ENCODE assay signal across 22 cellular contexts in genomic region chr2:158561054-158561453, GRCh38.
A peak's percentile ranks its signal among the peaks of the same experiment; 100 is the strongest.
DNase-seq lines count a peak whose midpoint lies in the region; ATAC-seq, FAIRE-seq and TF ChIP-seq lines count a peak whose summit lies in the region.
"Had no signal": no experiment of that assay in that cellular context is flagged by ENCODE, and none has a peak within 500 bp of the region (broad histone marks: within the 10 kb centered on the region; RNA-seq: fewer than 3 reads in every experiment).

No MANE protein-coding gene starts in this region.

- H3K4ac ChIP-seq in mesenchymal stem cell (ENCODE audit: low read depth in 1 of 2, low read length in 2 of 2) = no peak overlapping the region

- H2BK12ac ChIP-seq in mesenchymal stem cell (ENCODE audit: low read length in 2 of 2) = no peak overlapping the region

- TF ChIP-seq POLR2A in HepG2 (IDR thresholded peaks at IDR 0.05; ENCODE audit: insufficient read depth in 1 of 2, low read depth in 2 of 2, low read length in 2 of 2) = no peak

- no peak overlapping the region for H3K23ac ChIP-seq in mesenchymal stem cell (ENCODE audit: low read length in 2 of 2)

- in situ Hi-C loops in HepG2 (cut with HindIII; ENCODE audit: extremely low pct_ligation_motif_present, low pct_unique_long_range_greater_than_20kb) = no loop called here

- peaks cover 20% of the 10 kb centered on the region for H3K79me1 ChIP-seq in mesenchymal stem cell (replicated peaks; ENCODE audit: low read length, poor library complexity, severe bottlenecking)

- no peaks in the 10 kb centered on the region for H3K9me2 ChIP-seq in hepatocyte (replicated peaks; ENCODE audit: insufficient read depth)

- no peak for TF ChIP-seq RAD21 in HepG2 (CRISPR knock-in tag; IDR thresholded peaks at IDR 0.05)

- H3K36me3 ChIP-seq in Caco-2 (ENCODE audit: control insufficient read depth, insufficient read depth, low read length) (no peaks in the 10 kb centered on the region), hepatocyte (replicated peaks; ENCODE audit: insufficient read depth, low read depth) (no peaks in the 10 kb centered on the region), HepG2 (replicated peaks in 1 of 2; ENCODE audit: control insufficient read depth in 1 of 2, insufficient read depth in 2 of 2, low read length in 2 of 2) (peaks cover 0 to 2% of the 10 kb centered on the region in 2 experiments; a peak in 2 of 5 replicates), mucosa of descending colon (ENCODE audit: low read depth) (no peaks in the 10 kb centered on the region), mesenchymal stem cell (ENCODE audit: control insufficient read depth in 1 of 2, insufficient read depth in 2 of 2, low read depth in 1 of 2, low read length in 2 of 2) (peaks cover 0 to 3% of the 10 kb centered on the region in 2 experiments)
- H3K36me3 ChIP-seq: BLaER1 had no signal

- H3K79me2 ChIP-seq in hepatocyte = peaks cover 7% of the 10 kb centered on the region
- peaks cover 22% of the 10 kb centered on the region for H3K79me2 ChIP-seq in HepG2 (ENCODE audit: insufficient read depth, low read length)

- ATAC-seq in HepG2 (no peak), mucosa of descending colon (peak; percentile 68)
- no peak for ATAC-seq in activated CD4-positive, alpha-beta T cell treated with anti-CD3 and anti-CD28 coated beads for 36 hours
- ATAC-seq: CD8-positive, alpha-beta T cell; HCT116 had no signal

- FAIRE-seq in HepG2 (lab: Jason Lieb, UNC) = no peak
- FAIRE-seq: A204.1, GM12892, H1 had no signal

- H2BK15ac ChIP-seq in mesenchymal stem cell (ENCODE audit: low read depth, poor library complexity, severe bottlenecking) = no peak overlapping the region

- intact Hi-C loops in Caco-2 (cut with micrococcal nuclease; ENCODE audit: unreplicated experiment) (loop anchor here (1.0 to 2.0 kb wide), 2 partner anchors 42 to 103 kb away; no protein-coding TSS in a partner anchor), HepG2 (cut with micrococcal nuclease; ENCODE audit: unreplicated experiment) (no loop called here), mucosa of descending colon (cut with DNase I, micrococcal nuclease) (no loop called here)
- intact Hi-C loops in activated CD4-positive, alpha-beta T cell treated with anti-CD3 and anti-CD28 coated beads for 36 hours (cut with DNase I, micrococcal nuclease) = no loop called here

- no peak overlapping the region for H2AFZ ChIP-seq in hepatocyte
- H2AFZ ChIP-seq in HepG2 (ENCODE audit: low read length) = no peak overlapping the region
- no peak overlapping the region for H2AFZ ChIP-seq in mesenchymal stem cell (ENCODE audit: low read depth, low read length)
- H2AFZ ChIP-seq: GM23248 had no signal

- H3K4me3 ChIP-seq in Caco-2 (ENCODE audit: low read depth, low read length) (no peak overlapping the region), hepatocyte (no peak overlapping the region), HepG2 (replicated peaks in 1 of 3; ENCODE audit: insufficient read depth in 1 of 3, low read depth in 2 of 3, low read length in 3 of 3) (no peak overlapping the region), mucosa of descending colon (no peak overlapping the region), mesenchymal stem cell (ENCODE audit: insufficient read depth in 1 of 2, low read depth in 1 of 2, low read length in 2 of 2) (no peak overlapping the region)
- H3K4me3 ChIP-seq: BLaER1, GM23248 had no signal

- H3K18ac ChIP-seq in mesenchymal stem cell (ENCODE audit: low read depth in 1 of 2, low read length in 2 of 2) = no peak overlapping the region

- H4K8ac ChIP-seq in mesenchymal stem cell (ENCODE audit: low read length) = no peak overlapping the region

- H3K4me1 Mint-ChIP-seq in Caco-2 (ENCODE audit: low read depth, unreplicated experiment) = peaks cover 20% of the 10 kb centered on the region
- no peaks in the 10 kb centered on the region for H3K4me1 Mint-ChIP-seq in activated CD4-positive, alpha-beta T cell treated with anti-CD3 and anti-CD28 coated beads for 36 hours
- H3K4me1 Mint-ChIP-seq: B cell had no signal

- H3K4me2 ChIP-seq in hepatocyte = no peak overlapping the region
- H3K4me2 ChIP-seq in HepG2 (ENCODE audit: low read depth, low read length) = no peak overlapping the region
- H3K4me2 ChIP-seq in mesenchymal stem cell (ENCODE audit: low read length, poor library complexity, severe bottlenecking) = no peak overlapping the region
- H3K4me2 ChIP-seq: BLaER1 had no signal

- peak overlapping the region; percentile 57 for H3K4me3 Mint-ChIP-seq in Caco-2 (ENCODE audit: unreplicated experiment)
- no peak overlapping the region for H3K4me3 Mint-ChIP-seq in activated CD4-positive, alpha-beta T cell treated with anti-CD3 and anti-CD28 coated beads for 36 hours
- H3K4me3 Mint-ChIP-seq: B cell; CD4-positive, CD25-positive, alpha-beta regulatory T cell; CD8-positive, alpha-beta T cell had no signal

- H3K9me3 Mint-ChIP-seq in Caco-2 (ENCODE audit: unreplicated experiment) = no peaks in the 10 kb centered on the region
- no peaks in the 10 kb centered on the region for H3K9me3 Mint-ChIP-seq in activated CD4-positive, alpha-beta T cell treated with anti-CD3 and anti-CD28 coated beads for 36 hours (ENCODE audit: low read depth)
- H3K9me3 Mint-ChIP-seq: CD4-positive, CD25-positive, alpha-beta regulatory T cell; CD8-positive, alpha-beta T cell had no signal

- POLR2A ChIA-PET in Caco-2 (lab: Charles Lee) (interaction anchor here (1.8 kb wide), 2 partner anchors 103 to 104 kb away, joined by 5 to 6 read pairs; partner anchors contain the start of genes CCDC148 and PKP4), HepG2 (lab: Yijun Ruan, JAX) (no interaction called here)
- POLR2A ChIA-PET in activated CD4-positive, alpha-beta T cell treated with anti-CD3 and anti-CD28 coated beads for 36 hours (lab: Charles Lee) = no interaction called here

- no peak overlapping the region for H2AK5ac ChIP-seq in mesenchymal stem cell (ENCODE audit: low read length, severe bottlenecking)

- H2BK120ac ChIP-seq in mesenchymal stem cell (ENCODE audit: low read depth, low read length) = no peak overlapping the region

- no peaks in the 10 kb centered on the region for H3K9me3 ChIP-seq in Caco-2
- H3K9me3 ChIP-seq in hepatocyte (ENCODE audit: low read depth) = no peaks in the 10 kb centered on the region
- no peaks in the 10 kb centered on the region for H3K9me3 ChIP-seq in HepG2 (ENCODE audit: low read length)
- H3K9me3 ChIP-seq in mucosa of descending colon = no peaks in the 10 kb centered on the region
- no peaks in the 10 kb centered on the region for H3K9me3 ChIP-seq in mesenchymal stem cell (ENCODE audit: control insufficient read depth, low read length)
- H3K9me3 ChIP-seq: BLaER1 had no signal

- H3K27me3 ChIP-seq in Caco-2 (replicated peaks; ENCODE audit: control insufficient read depth, insufficient read depth, low read length) (no peaks in the 10 kb centered on the region), hepatocyte (no peaks in the 10 kb centered on the region), HepG2 (ENCODE audit: control insufficient read depth in 1 of 2, insufficient read depth in 2 of 2, low read length in 2 of 2) (no peaks in the 10 kb centered on the region), mesenchymal stem cell (ENCODE audit: control insufficient read depth in 1 of 2, insufficient read depth in 1 of 2, low read length in 2 of 2) (no peaks in the 10 kb centered on the region)
- H3K27me3 ChIP-seq: BLaER1 had no signal

- H3K9ac ChIP-seq in HepG2 (ENCODE audit: insufficient read depth, low read depth, low read length) (no peak overlapping the region), mesenchymal stem cell (ENCODE audit: low read length) (no peak overlapping the region)
- H3K9ac ChIP-seq: BLaER1, GM23248 had no signal

- no peak overlapping the region for H2BK5ac ChIP-seq in mesenchymal stem cell (ENCODE audit: low read depth, low read length, poor library complexity, severe bottlenecking)

- no peak for TF ChIP-seq CTCF in Caco-2 (IDR thresholded peaks at IDR 0.05; ENCODE audit: insufficient read depth in 1 of 2, low read depth in 1 of 2, low read length in 1 of 2, severe bottlenecking in 1 of 2, unreplicated experiment in 1 of 2)
- TF ChIP-seq CTCF in hepatocyte (IDR thresholded peaks at IDR 0.05; ENCODE audit: poor library complexity) = no peak
- TF ChIP-seq CTCF in HepG2 (CRISPR knock-in tag; IDR thresholded peaks at IDR 0.05) = no peak
- no peak for TF ChIP-seq CTCF in mucosa of descending colon (IDR thresholded peaks at IDR 0.05)

- H3K27ac ChIP-seq in hepatocyte (peak overlapping the region; percentile 39), HepG2 (ENCODE audit: extremely low read length, insufficient read depth, low read length) (no peak overlapping the region), mesenchymal stem cell (ENCODE audit: low read length, poor library complexity, severe bottlenecking) (no peak overlapping the region)
- H3K27ac ChIP-seq: 22Rv1, BLaER1, C4-2B, GM23248 had no signal

- no peak overlapping the region for H4K91ac ChIP-seq in mesenchymal stem cell (ENCODE audit: low read length)

- H3K27me3 Mint-ChIP-seq in Caco-2 (ENCODE audit: insufficient read depth, unreplicated experiment) = no peaks in the 10 kb centered on the region
- no peaks in the 10 kb centered on the region for H3K27me3 Mint-ChIP-seq in activated CD4-positive, alpha-beta T cell treated with anti-CD3 and anti-CD28 coated beads for 36 hours
- H3K27me3 Mint-ChIP-seq: B cell; CD4-positive, CD25-positive, alpha-beta regulatory T cell had no signal

- H3K14ac ChIP-seq in mesenchymal stem cell (ENCODE audit: low read length in 2 of 2) = no peak overlapping the region

- CTCF ChIA-PET in Caco-2 (lab: Charles Lee) = interaction anchor here (1.1 to 1.6 kb wide), 2 partner anchors 13 to 184 kb away, joined by 4 read pairs; no protein-coding TSS in a partner anchor
- CTCF ChIA-PET in HepG2 (lab: Yijun Ruan, JAX; ENCODE audit: low intra/inter-chr PET ratio, low total read pairs) = no interaction called here
- CTCF ChIA-PET in activated CD4-positive, alpha-beta T cell treated with anti-CD3 and anti-CD28 coated beads for 36 hours (lab: Charles Lee) = interaction anchor here (1.8 kb wide), 1 partner anchor 17 kb away, joined by 4 read pairs; no protein-coding TSS in a partner anchor

- 67% methylated on average over 3 of the region's 3 CpGs for WGBS in hepatocyte (ENCODE audit: low lambda C conversion rate, missing lambda C conversion rate)
- 89% methylated on average over 3 of the region's 3 CpGs for WGBS in HepG2 (ENCODE audit: low lambda C conversion rate)
- 95% methylated on average over 2 of the region's 3 CpGs for WGBS in mesenchymal stem cell

- peak in 1 of 2 experiments; percentile 56 for DNase-seq in Caco-2
- no peak for DNase-seq in hepatocyte (ENCODE audit: low spot score)
- DNase-seq in HepG2 (ENCODE audit: low spot score) = no peak
- no peak for DNase-seq in mucosa of descending colon
- no peak for DNase-seq in activated CD4-positive, alpha-beta T cell treated with anti-CD3 and anti-CD28 coated beads for 36 hours
- no peak for DNase-seq in HCEC 1CT
- DNase-seq in mesenchymal stem cell = no peak
- no peak for DNase-seq in NCI-H1105 treated with DMSO at 0.1 percent for 48 hours (lab: John Stamatoyannopoulos, UW)
- DNase-seq: CD4-positive, CD25-positive, alpha-beta regulatory T cell; CD8-positive, alpha-beta T cell; DMS79 treated with DMSO at 0.1 percent for 48 hours; GF-D8; GM23248; H7 had no signal

- H3K4me1 ChIP-seq in Caco-2 = peaks cover 29% of the 10 kb centered on the region
- peaks cover 11% of the 10 kb centered on the region for H3K4me1 ChIP-seq in hepatocyte (ENCODE audit: insufficient read depth)
- H3K4me1 ChIP-seq in HepG2 (ENCODE audit: insufficient read depth, low read length) = peaks cover 41% of the 10 kb centered on the region
- peaks cover 5% of the 10 kb centered on the region for H3K4me1 ChIP-seq in mucosa of descending colon (ENCODE audit: low read depth)
- peaks cover 2% of the 10 kb centered on the region for H3K4me1 ChIP-seq in mesenchymal stem cell (ENCODE audit: control insufficient read depth, insufficient read depth, low read depth, low read length)
- H3K4me1 ChIP-seq: BLaER1 had no signal

- peak overlapping the region; percentile 81 for H3K27ac Mint-ChIP-seq in Caco-2 (ENCODE audit: unreplicated experiment)
- no peak overlapping the region for H3K27ac Mint-ChIP-seq in activated CD4-positive, alpha-beta T cell treated with anti-CD3 and anti-CD28 coated beads for 36 hours
- H3K27ac Mint-ChIP-seq: B cell; CD4-positive, CD25-positive, alpha-beta regulatory T cell; CD8-positive, alpha-beta T cell had no signal

- no peak for TF ChIP-seq EP300 in HepG2 (IDR thresholded peaks at IDR 0.05; ENCODE audit: low read depth in 2 of 2, low read length in 2 of 2)
- TF ChIP-seq EP300 in HepG2 (CRISPR knock-in tag; IDR thresholded peaks at IDR 0.05; ENCODE audit: borderline replicate concordance) = no peak

- no peaks in the 10 kb centered on the region for H4K20me1 ChIP-seq in hepatocyte (ENCODE audit: insufficient read depth, poor library complexity, severe bottlenecking)
- no peaks in the 10 kb centered on the region for H4K20me1 ChIP-seq in HepG2 (ENCODE audit: insufficient read depth, low read length)
- H4K20me1 ChIP-seq: BLaER1 had no signal

- BruUV-seq in Caco-2 (replicated peaks; lab: Mats Ljungman, UMichigan) = no TSS peak
- no TSS peak for BruUV-seq in HepG2 (replicated peaks; lab: Mats Ljungman, UMichigan)

- H3K36me3 Mint-ChIP-seq in Caco-2 (ENCODE audit: insufficient read depth, unreplicated experiment) = peaks cover 24% of the 10 kb centered on the region
- H3K36me3 Mint-ChIP-seq in activated CD4-positive, alpha-beta T cell treated with anti-CD3 and anti-CD28 coated beads for 36 hours (ENCODE audit: low read depth) = no peaks in the 10 kb centered on the region
- H3K36me3 Mint-ChIP-seq: CD8-positive, alpha-beta T cell had no signal
